9 cellular contexts compared by ENCODE assay signal in genomic region chr6:32622545-32623401, GRCh38. TPM values are rescaled to one million over a fixed set of nuclear protein-coding genes. Genes with fewer than 3 reads are reported as not detected.
DNase-seq lines count a peak whose midpoint lies in the region; ATAC-seq and TF ChIP-seq lines count a peak whose summit lies in the region.
"Had no signal": no experiment of that assay in that cellular context is flagged by ENCODE, and none has a peak within 500 bp of the region (broad histone marks: within the 10 kb centered on the region; RNA-seq: fewer than 3 reads in every experiment).

No MANE protein-coding gene starts in this region.

- intact Hi-C loops in Panc1 (cut with micrococcal nuclease; ENCODE audit: unreplicated experiment), result no loop called here

- peaks cover 8% of the 10 kb centered on the region for H3K9me3 Mint-ChIP-seq in activated naive CD8-positive, alpha-beta T cell (ENCODE audit: low read depth)
- peaks cover 0 to 4% of the 10 kb centered on the region in 2 donors for H3K9me3 Mint-ChIP-seq in stimulated activated naive B cell treated with anti-CD40 and anti-IgM and Interleukin-4, amounts not matched to agents 10 μg/mL and 1 μg/mL and 100 μg/mL, for 72 hours

- ATAC-seq in GM18873 (IDR thresholded peaks at IDR 0.05; ENCODE audit: low FRiP score, unreplicated experiment) (peak; percentile 64), HG03039 (IDR thresholded peaks at IDR 0.05; ENCODE audit: unreplicated experiment) (peak; percentile 59), Panc1 (peak; percentile 90)
- peak; percentile 88 for ATAC-seq in stimulated activated naive B cell treated with anti-CD40 and anti-IgM and Interleukin-4, amounts not matched to agents 10 μg/mL and 1 μg/mL and 100 μg/mL, for 72 hours (replicated peaks)

- H3K36me3 Mint-ChIP-seq in activated naive CD8-positive, alpha-beta T cell, result peaks cover 3% of the 10 kb centered on the region
- peaks cover 0 to 9% of the 10 kb centered on the region in 2 donors for H3K36me3 Mint-ChIP-seq in stimulated activated naive B cell treated with anti-CD40 and anti-IgM and Interleukin-4, amounts not matched to agents 10 μg/mL and 1 μg/mL and 100 μg/mL, for 72 hours

- H3K27me3 Mint-ChIP-seq in activated naive CD8-positive, alpha-beta T cell, result no peaks in the 10 kb centered on the region
- no peaks in the 10 kb centered on the region for H3K27me3 Mint-ChIP-seq in stimulated activated naive B cell treated with anti-CD40 and anti-IgM and Interleukin-4, amounts not matched to agents 10 μg/mL and 1 μg/mL and 100 μg/mL, for 72 hours

- H3K4me1 Mint-ChIP-seq in activated naive CD8-positive, alpha-beta T cell (ENCODE audit: low read depth), result peaks cover 47% of the 10 kb centered on the region
- peaks cover 43 to 65% of the 10 kb centered on the region in 2 donors for H3K4me1 Mint-ChIP-seq in stimulated activated naive B cell treated with anti-CD40 and anti-IgM and Interleukin-4, amounts not matched to agents 10 μg/mL and 1 μg/mL and 100 μg/mL, for 72 hours

- H3K4me3 Mint-ChIP-seq in activated naive CD8-positive, alpha-beta T cell, result peak overlapping the region; percentile 71
- H3K4me3 Mint-ChIP-seq in stimulated activated naive B cell treated with anti-CD40 and anti-IgM and Interleukin-4, amounts not matched to agents 10 μg/mL and 1 μg/mL and 100 μg/mL, for 72 hours, result peak overlapping the region; percentile 57 to 63

- DNase-seq in BE2C, result peak; percentile 36
- DNase-seq in Panc1 (ENCODE audit: low read depth, low spot score), result no peak
- DNase-seq in islet precursor cell, result peak; percentile 86
- peak; percentile 71 for DNase-seq in stimulated activated naive B cell treated with anti-CD40 and anti-IgM and Interleukin-4, amounts not matched to agents 10 μg/mL and 1 μg/mL and 100 μg/mL, for 72 hours
- no peak for DNase-seq in medulla oblongata (ENCODE audit: extremely low spot score)

- CTCF ChIA-PET in Panc1 (lab: Charles Lee), result interaction anchor here (0.6 to 0.7 kb wide), 2 partner anchors 70 to 78 kb away, joined by 3 read pairs; no protein-coding TSS in a partner anchor

- BruUV-seq in Panc1 (replicated peaks; lab: Mats Ljungman, UMichigan), result no TSS peak

- no peak overlapping the region for H3K27ac ChIP-seq in Panc1 (ENCODE audit: low read length)
- H3K27ac ChIP-seq: ovary had no signal

- H3K27ac Mint-ChIP-seq in activated naive CD8-positive, alpha-beta T cell, result peak overlapping the region; percentile 91
- peak overlapping the region; percentile 95 for H3K27ac Mint-ChIP-seq in stimulated activated naive B cell treated with anti-CD40 and anti-IgM and Interleukin-4, amounts not matched to agents 10 μg/mL and 1 μg/mL and 100 μg/mL, for 72 hours

- H3K4me1 ChIP-seq in BE2C (no peaks in the 10 kb centered on the region), Panc1 (ENCODE audit: control insufficient read depth, insufficient read depth, low read length) (no peaks in the 10 kb centered on the region)

- H3K4me3 ChIP-seq in BE2C (ENCODE audit: low read depth, low read length), result no peak overlapping the region
- no peak overlapping the region for H3K4me3 ChIP-seq in Panc1 (ENCODE audit: low read depth in 2 of 2, low read length in 2 of 2)
- H3K4me3 ChIP-seq: ovary had no signal

- H3K36me3 ChIP-seq in BE2C, result no peaks in the 10 kb centered on the region
- H3K36me3 ChIP-seq in Panc1 (ENCODE audit: control insufficient read depth, insufficient read depth, low read length), result no peaks in the 10 kb centered on the region
- H3K36me3 ChIP-seq: ovary had no signal

- H3K9me3 ChIP-seq in BE2C, result no peaks in the 10 kb centered on the region
- no peaks in the 10 kb centered on the region for H3K9me3 ChIP-seq in Panc1 (ENCODE audit: control insufficient read depth, insufficient read depth, low read depth, low read length)
- H3K9me3 ChIP-seq: ovary had no signal

- no peaks in the 10 kb centered on the region for H3K27me3 ChIP-seq in BE2C
- H3K27me3 ChIP-seq in Panc1 (ENCODE audit: control insufficient read depth, insufficient read depth, low read length), result no peaks in the 10 kb centered on the region
- H3K27me3 ChIP-seq: ovary had no signal

- in situ Hi-C loops in Panc1 (cut with HindIII; ENCODE audit: low pct_unique_long_range_greater_than_20kb, low sequenced_read_pairs), result no loop called here

- TF ChIP-seq CTCF in BE2C (IDR thresholded peaks at IDR 0.05; ENCODE audit: low read depth, low read length) (peak; percentile 68), Panc1 (IDR thresholded peaks at IDR 0.05) (peak; percentile 57)

- POLR2A ChIA-PET in Panc1 (lab: Charles Lee), result no interaction called here

RNA-seq across cellular contexts. Expression of gene HLA-DQA1, which starts 14.4 kb away (rescaled TPM):
- polyA plus RNA-seq in BE2C (2012; ENCODE audit: insufficient read depth, insufficient read length, low read depth), result 0.88 TPM
- 0.39 TPM for total RNA-seq in Panc1 (2021; ENCODE audit: unreplicated experiment)
- not detected for polyA plus RNA-seq in Panc1 (2012; ENCODE audit: insufficient read length)

RNA-seq across cellular contexts. Expression of gene HLA-DRB1, which starts 33.1 kb away (rescaled TPM):
- polyA plus RNA-seq in BE2C (2012; ENCODE audit: insufficient read depth, insufficient read length, low read depth), result not detected
- total RNA-seq in Panc1 (2021; ENCODE audit: unreplicated experiment), result 1.1 TPM
- not detected for polyA plus RNA-seq in Panc1 (2012; ENCODE audit: insufficient read length)

RNA-seq across cellular contexts. Expression of gene HLA-DQB1, which starts 43.7 kb away (rescaled TPM):
- not detected for polyA plus RNA-seq in BE2C (2012; ENCODE audit: insufficient read depth, insufficient read length, low read depth)
- 0.51 TPM for total RNA-seq in Panc1 (2021; ENCODE audit: unreplicated experiment)
- not detected for polyA plus RNA-seq in Panc1 (2012; ENCODE audit: insufficient read length)

Comparison
In these comparisons a context has a peak if more than half of its experiments do, and no peak if none do; other contexts are left out.
1. DNase-seq: peak in BE2C (single experiment), islet precursor cell (single experiment) and stimulated activated naive B cell treated with anti-CD40 and anti-IgM and Interleukin-4, amounts not matched to agents 10 μg/mL and 1 μg/mL and 100 μg/mL, for 72 hours (single experiment); none in Panc1 (single experiment) and medulla oblongata (single experiment).
2. Peak in every context shown above with its lines, with median percentiles within 50 percentile points of each other: ATAC-seq.